In the genomic region with DNA sequence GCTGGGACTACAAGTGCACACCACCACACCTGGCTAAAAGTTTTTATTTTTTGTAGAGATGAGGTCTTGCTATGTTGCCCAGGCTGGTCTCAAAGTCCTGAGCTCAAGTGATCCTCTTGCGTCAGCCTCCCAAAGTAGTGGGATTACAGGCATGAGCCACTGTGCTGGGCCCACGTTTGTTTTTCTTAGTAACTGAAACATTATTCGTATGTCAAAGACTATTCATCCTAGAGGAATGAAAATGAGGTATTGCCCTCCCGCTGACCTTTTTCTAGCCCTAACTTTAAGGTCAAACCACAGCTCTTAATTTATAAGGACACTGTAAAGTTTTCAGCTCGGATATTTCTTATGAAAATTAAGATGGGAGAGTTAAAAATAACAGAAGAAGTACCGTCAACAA, we compare ENCODE assay signal across 23 cellular contexts. TPM values are rescaled to one million over a fixed set of nuclear protein-coding genes. Genes with fewer than 3 reads are reported as not detected.
"Had no signal": no experiment of that assay in that cellular context is flagged by ENCODE, and none has a peak within 500 bp of the region (broad histone marks: within the 10 kb centered on the region; RNA-seq: fewer than 3 reads in every experiment).

No MANE protein-coding gene starts in this region.

- ATAC-seq: activated naive CD8-positive, alpha-beta T cell treated with anti-CD3 and anti-CD28 coated beads, Interleukin-2, amount 50 U/mL, for 24 hours; activated T-helper 17 cell treated with anti-CD3 and anti-CD28 coated beads, Interleukin-2, amount 50 U/mL, for 72 hours; esophagus mucosa; left ventricle myocardium superior; natural killer cell; right cardiac atrium; T-cell had no signal

- FAIRE-seq: endometrium had no signal

- H3K4me3 ChIP-seq: colonic mucosa, smooth muscle cell had no signal

- H3K9me3 ChIP-seq: colonic mucosa, neutrophil had no signal

- DNase-seq: activated CD4-positive, alpha-beta T cell treated with anti-CD3 and anti-CD28 coated beads, Interleukin-2, amount 50 U/mL, for 4 hours; activated CD4-positive, CD25-positive, alpha-beta regulatory T cell treated with anti-CD3 and anti-CD28 coated beads, Interleukin-2, amount 50 U/mL, for 72 hours; activated naive CD4-positive, alpha-beta T cell treated with anti-CD3 and anti-CD28 coated beads for 36 hours; activated naive CD8-positive, alpha-beta T cell treated with anti-CD3 and anti-CD28 coated beads, Interleukin-2, amount 50 U/mL, for 24 hours; activated T-cell treated with anti-CD3 and anti-CD28 coated beads for 4 hours; caudate nucleus; colonic mucosa; glutamatergic neuron; hypothalamus; kidney glomerular epithelial cell; left ventricle myocardium superior; mesendoderm; natural killer cell; right cardiac atrium; T-cell; T-helper 9 cell had no signal

- H3K27ac ChIP-seq: colonic mucosa, neutrophil had no signal

- H3K36me3 ChIP-seq: colonic mucosa, neutrophil had no signal

- H3K4me1 ChIP-seq: colonic mucosa had no signal

- H3K27me3 ChIP-seq: colonic mucosa had no signal

RNA-seq across cellular contexts. Expression of a gene that starts 33.2 kb away (rescaled TPM):
- total RNA-seq: activated T-helper 17 cell treated with anti-CD3 and anti-CD28 coated beads, Interleukin-2, amount 50 U/mL, for 72 hours; esophagus mucosa; fibroblast of villous mesenchyme; left ventricle myocardium superior; natural killer cell; posterior vena cava; right cardiac atrium; smooth muscle cell; T-cell had no signal
- polyA plus RNA-seq: smooth muscle cell had no signal
